Comparison of ENCODE assay signal across 30 cellular contexts in genomic region chr17:18948476-18949006, GRCh38. TPM values are rescaled to one million over a fixed set of nuclear protein-coding genes. Genes with fewer than 3 reads are reported as not detected.
"Had no signal": no experiment of that assay in that cellular context is flagged by ENCODE, and none has a peak within 500 bp of the region (broad histone marks: within the 10 kb centered on the region; RNA-seq: fewer than 3 reads in every experiment).

No MANE protein-coding gene starts in this region.

- DNase-seq: colonic mucosa; cortex of kidney; effector CD8-positive, alpha-beta T cell; effector memory CD8-positive, alpha-beta T cell; endodermal cell; erythroblast; esophagus squamous epithelium; foreskin fibroblast; foreskin melanocyte; gastrocnemius medialis; glutamatergic neuron; head of caudate nucleus; heart right ventricle; hippocampal formation; immature natural killer cell; islet precursor cell; left cardiac atrium; left lung; left ventricle myocardium superior; mammary epithelial cell; mesendoderm; mucosa of descending colon; naive B cell had no signal

- H3K4me1 ChIP-seq: colonic mucosa, gastrocnemius medialis, left lung had no signal

- H3K4me3 ChIP-seq: colonic mucosa, esophagus squamous epithelium, gastrocnemius medialis, heart right ventricle, left lung, lung, mucosa of descending colon had no signal

- H3K27me3 ChIP-seq: colonic mucosa, left lung had no signal

- H3K36me3 ChIP-seq: colonic mucosa, esophagus squamous epithelium, gastrocnemius medialis, heart right ventricle, left lung had no signal

- H3K27ac ChIP-seq: colonic mucosa, epithelial cell of prostate, esophagus squamous epithelium, gastrocnemius medialis, heart right ventricle, left lung had no signal

- H3K9me3 ChIP-seq: colonic mucosa, esophagus squamous epithelium, gastrocnemius medialis, heart right ventricle, left lung, mucosa of descending colon had no signal

- ATAC-seq: effector memory CD8-positive, alpha-beta T cell; esophagus mucosa; gastrocnemius medialis; heart right ventricle; left cardiac atrium; left lung; left ventricle myocardium superior; mucosa of descending colon had no signal

RNA-seq across cellular contexts. Expression of gene SLC5A10, which starts 3.4 kb away (rescaled TPM):
- total RNA-seq: dermis microvascular lymphatic vessel endothelial cell, gastrocnemius medialis, glomerular endothelial cell, kidney epithelial cell, left lung, left ventricle myocardium superior, mammary epithelial cell, myocyte had no signal
- polyA plus RNA-seq: immature natural killer cell, mammary epithelial cell had no signal
